9 cellular contexts compared by ENCODE assay signal in the genomic region with DNA sequence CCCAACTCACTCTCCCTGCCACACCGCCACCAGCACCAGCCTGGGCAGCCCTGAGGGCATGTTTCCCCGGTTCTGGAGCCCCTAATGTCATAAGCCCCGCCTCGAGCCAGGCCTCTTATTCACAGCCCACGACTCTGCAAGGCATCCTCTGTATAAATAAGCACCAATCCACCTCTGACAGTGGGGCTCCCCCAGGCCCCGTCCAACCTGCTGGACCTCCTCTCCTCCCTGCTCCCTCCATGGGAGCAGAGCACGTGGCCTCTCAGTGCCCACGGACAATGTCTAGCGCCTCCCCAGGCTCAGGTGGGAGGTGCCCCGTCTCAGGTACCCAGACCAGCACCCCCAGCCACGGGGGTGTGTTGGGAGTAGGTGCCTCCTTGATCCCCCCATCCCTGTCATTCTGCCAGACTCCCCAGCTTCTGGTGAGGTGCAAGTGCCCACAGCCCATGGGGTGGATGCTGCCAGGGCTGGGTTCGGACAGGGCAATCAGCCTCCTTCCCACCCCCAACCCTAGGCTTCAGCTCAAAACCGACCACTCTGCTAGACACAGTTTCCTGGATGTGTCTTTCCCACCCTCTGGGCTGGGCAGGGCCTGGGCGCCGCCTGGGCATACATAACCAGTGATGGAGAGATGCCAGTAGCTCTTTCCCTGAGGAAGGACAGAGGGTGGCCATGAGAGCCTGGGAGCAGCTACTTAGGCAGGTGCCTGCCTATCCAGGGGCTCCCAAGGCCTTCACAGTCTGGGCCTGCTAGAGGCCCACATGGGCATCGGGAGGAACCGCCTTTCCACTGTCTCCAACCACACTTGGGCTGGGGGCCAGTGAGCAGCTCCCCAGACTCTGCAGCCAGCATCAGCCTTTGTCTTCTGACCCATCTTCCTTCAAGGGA. TPM values are rescaled to one million over a fixed set of nuclear protein-coding genes. Genes with fewer than 3 reads are reported as not detected.
DNase-seq lines count a peak whose midpoint lies in the region; ATAC-seq and TF ChIP-seq lines count a peak whose summit lies in the region.
"Had no signal": no experiment of that assay in that cellular context is flagged by ENCODE, and none has a peak within 500 bp of the region (broad histone marks: within the 10 kb centered on the region; RNA-seq: fewer than 3 reads in every experiment).

No MANE protein-coding gene starts in this region.

- intact Hi-C loops in heart left ventricle (cut with DNase I): loop anchor here in 7 of 10 donors (2.0 to 10.0 kb wide), 7 partner anchors 45 to 113 kb away; no protein-coding TSS in a partner anchor
- intact Hi-C loops in heart right ventricle (cut with DNase I): loop anchor here in 7 of 10 donors (2.0 to 10.0 kb wide), 7 partner anchors 36 to 93 kb away; no protein-coding TSS in a partner anchor
- intact Hi-C loops in Panc1 (cut with micrococcal nuclease; ENCODE audit: unreplicated experiment): no loop called here
- intact Hi-C loops in upper lobe of right lung (cut with DNase I): loop anchor here (10.0 kb wide), 1 partner anchor 93 kb away; no protein-coding TSS in a partner anchor
- intact Hi-C loops in colonic mucosa (cut with DNase I): loop anchor here (10.0 kb wide), 1 partner anchor 93 kb away; no protein-coding TSS in a partner anchor
- intact Hi-C loops in esophagus squamous epithelium (cut with DNase I): no loop called here

- H3K36me3 ChIP-seq in heart left ventricle (no peaks in the 10 kb centered on the region), heart right ventricle (no peaks in the 10 kb centered on the region), Panc1 (ENCODE audit: control insufficient read depth, insufficient read depth, low read length) (no peaks in the 10 kb centered on the region), iPS-18a (ENCODE audit: control insufficient read depth, low read depth, low read length) (no peaks in the 10 kb centered on the region), upper lobe of right lung (no peaks in the 10 kb centered on the region), colonic mucosa (no peaks in the 10 kb centered on the region), esophagus squamous epithelium (no peaks in the 10 kb centered on the region)

- TF ChIP-seq CTCF in heart left ventricle (IDR thresholded peaks at IDR 0.05) (no peak), heart right ventricle (IDR thresholded peaks at IDR 0.05) (no peak), Panc1 (IDR thresholded peaks at IDR 0.05) (no peak), upper lobe of right lung (IDR thresholded peaks at IDR 0.05) (no peak), colonic mucosa (IDR thresholded peaks at IDR 0.05) (no peak), esophagus squamous epithelium (IDR thresholded peaks at IDR 0.05) (no peak)

- TF ChIP-seq POLR2A in heart left ventricle (IDR thresholded peaks at IDR 0.05) (no peak), esophagus squamous epithelium (IDR thresholded peaks at IDR 0.05) (no peak)

- H3K27me3 ChIP-seq in heart left ventricle: peaks cover 0 to 40% (median 16%) of the 10 kb centered on the region in 9 donors
- peaks cover 0 to 62% (median 28%) of the 10 kb centered on the region in 7 donors for H3K27me3 ChIP-seq in heart right ventricle
- no peaks in the 10 kb centered on the region; the same call in 1 of the 2 replicates for H3K27me3 ChIP-seq in Panc1 (ENCODE audit: control insufficient read depth, insufficient read depth, low read length)
- peaks cover 26% of the 10 kb centered on the region for H3K27me3 ChIP-seq in iPS-18a (ENCODE audit: control insufficient read depth, insufficient read depth, low read length)
- peaks cover 45% of the 10 kb centered on the region for H3K27me3 ChIP-seq in upper lobe of right lung
- peaks cover 8% of the 10 kb centered on the region for H3K27me3 ChIP-seq in colonic mucosa
- peaks cover 0 to 84% (median 3%) of the 10 kb centered on the region in 4 donors for H3K27me3 ChIP-seq in esophagus squamous epithelium

- DNase-seq in heart left ventricle (peak in 3 of 5 donors; percentile 24 to 49 (median 30)), heart right ventricle (no peak), Panc1 (ENCODE audit: low read depth, low spot score) (no peak), upper lobe of right lung (peak; percentile 52), colonic mucosa (no peak), esophagus squamous epithelium (lab: John Stamatoyannopoulos, UW) (no peak)

- no peak overlapping the region for H3K27ac ChIP-seq in heart left ventricle
- H3K27ac ChIP-seq in heart right ventricle: no peak overlapping the region
- H3K27ac ChIP-seq in Panc1 (ENCODE audit: low read length): no peak overlapping the region
- H3K27ac ChIP-seq in iPS-18a (ENCODE audit: low read length): no peak overlapping the region
- H3K27ac ChIP-seq in upper lobe of right lung: no peak overlapping the region
- H3K27ac ChIP-seq in colonic mucosa: no peak overlapping the region
- H3K27ac ChIP-seq in esophagus squamous epithelium: no peak overlapping the region

- H3K9ac ChIP-seq in iPS-18a (ENCODE audit: low read length): no peak overlapping the region
- H3K9ac ChIP-seq in colonic mucosa (ENCODE audit: low read depth in 2 of 2, low read length in 2 of 2): no peak overlapping the region

- ATAC-seq in heart left ventricle: no peak
- no peak for ATAC-seq in heart right ventricle
- ATAC-seq in Panc1: 0 out of 2 replicates have a peak, but pooled peaks have one; percentile 12
- ATAC-seq in upper lobe of right lung: no peak
- ATAC-seq in GM21786 (IDR thresholded peaks at IDR 0.05; ENCODE audit: unreplicated experiment): no peak

- in situ Hi-C loops in Panc1 (cut with HindIII; ENCODE audit: low pct_unique_long_range_greater_than_20kb, low sequenced_read_pairs): no loop called here

- H3K4me3 ChIP-seq in heart left ventricle: no peak overlapping the region
- no peak overlapping the region for H3K4me3 ChIP-seq in heart right ventricle
- no peak overlapping the region for H3K4me3 ChIP-seq in Panc1 (ENCODE audit: low read depth in 2 of 2, low read length in 2 of 2)
- peak overlapping the region; percentile 44 for H3K4me3 ChIP-seq in iPS-18a (ENCODE audit: low read length)
- no peak overlapping the region for H3K4me3 ChIP-seq in upper lobe of right lung
- no peak overlapping the region for H3K4me3 ChIP-seq in colonic mucosa
- H3K4me3 ChIP-seq in esophagus squamous epithelium: no peak overlapping the region

- BruUV-seq in Panc1 (replicated peaks; lab: Mats Ljungman, UMichigan): no TSS peak

- 59 to 76% (median 64%) methylated on average over 10 to 17 of the region's 17 CpGs for WGBS in heart left ventricle, 4 donors
- WGBS in heart right ventricle, 2 donors: 61 to 66% methylated on average over 17 of the region's 17 CpGs
- 23 to 45% methylated on average over 4 to 5 of the region's 17 CpGs for WGBS in esophagus squamous epithelium, 2 donors

- POLR2A ChIA-PET in Panc1 (lab: Charles Lee): no interaction called here

- H3K4me1 ChIP-seq in heart left ventricle (peaks cover 0 to 24% (median 10%) of the 10 kb centered on the region in 12 donors), heart right ventricle (peaks cover 0 to 33% (median 12%) of the 10 kb centered on the region in 9 donors), Panc1 (ENCODE audit: control insufficient read depth, insufficient read depth, low read length) (no peaks in the 10 kb centered on the region), iPS-18a (ENCODE audit: control insufficient read depth, low read depth, low read length) (peaks cover 9% of the 10 kb centered on the region), upper lobe of right lung (no peaks in the 10 kb centered on the region), colonic mucosa (peaks cover 4% of the 10 kb centered on the region), esophagus squamous epithelium (peaks cover 7 to 27% (median 16%) of the 10 kb centered on the region in 3 donors)

- H3K9me3 ChIP-seq in heart left ventricle (no peaks in the 10 kb centered on the region), heart right ventricle (no peaks in the 10 kb centered on the region), Panc1 (ENCODE audit: control insufficient read depth, insufficient read depth, low read depth, low read length) (no peaks in the 10 kb centered on the region), iPS-18a (ENCODE audit: control insufficient read depth, low read depth, low read length) (no peaks in the 10 kb centered on the region), upper lobe of right lung (no peaks in the 10 kb centered on the region), colonic mucosa (no peaks in the 10 kb centered on the region), esophagus squamous epithelium (no peaks in the 10 kb centered on the region)

- CTCF ChIA-PET in Panc1 (lab: Charles Lee): interaction anchor here (3.0 kb wide), 1 partner anchor 96 kb away, joined by 11 read pairs; no protein-coding TSS in a partner anchor

RNA-seq across cellular contexts. Expression of a gene that starts 1.6 kb away (rescaled TPM):
- total RNA-seq in heart left ventricle (1 to 10 TPM; 2.2 to 6.1 (median 3.6) TPM), heart right ventricle (1 to 10 TPM; 1.5 to 7.3 (median 3.4) TPM), Panc1 (2021; ENCODE audit: unreplicated experiment) (0.28 TPM), upper lobe of right lung (0.14 TPM), colonic mucosa (under 1 TPM; 0.54 to 0.90 TPM), esophagus squamous epithelium (1 to 10 TPM in 1 of 4 donors, under 1 TPM in 2, not detected in 1; 0.04 to 1.2 (median 0.38) TPM)
- polyA plus RNA-seq in heart left ventricle (1 to 10 TPM; 1.5 to 3.5 TPM), heart right ventricle (1 to 10 TPM; 1.9 to 5.2 TPM)
- 0.25 TPM for polyA plus RNA-seq in Panc1 (2012; ENCODE audit: insufficient read length)
- total RNA-seq: RPMI7951 had no signal

RNA-seq across cellular contexts. Expression of a gene that starts 20.4 kb away (rescaled TPM):
- total RNA-seq in heart left ventricle (not detected), heart right ventricle (not detected), Panc1 (2021; ENCODE audit: unreplicated experiment) (0.18 TPM), upper lobe of right lung (not detected), colonic mucosa (under 1 TPM in 1 of 2 donors, not detected in 1; 0.82 TPM), esophagus squamous epithelium (under 1 TPM in 2 of 4 donors, not detected in 2; 0.30 to 0.53 TPM)
- polyA plus RNA-seq in heart left ventricle (under 1 TPM in 1 of 2 donors, not detected in 1; 0.14 TPM), heart right ventricle (under 1 TPM in 1 of 2 donors, not detected in 1; 0.16 TPM)
- not detected for polyA plus RNA-seq in Panc1 (2012; ENCODE audit: insufficient read length)
- total RNA-seq: RPMI7951 had no signal

RNA-seq across cellular contexts. Expression of a gene that starts 27.3 kb away (rescaled TPM):
- total RNA-seq in heart left ventricle (10 to 100 TPM in 1 of 9 donors, 1 to 10 TPM in 6, under 1 TPM in 2; 0.56 to 11.1 (median 2.7) TPM), heart right ventricle (1 to 10 TPM in 9 of 10 donors, under 1 TPM in 1; 0.61 to 6.8 (median 2.5) TPM), Panc1 (2021; ENCODE audit: unreplicated experiment) (4.9 TPM), upper lobe of right lung (4.4 TPM), colonic mucosa (1 to 10 TPM; 1.6 to 5.1 TPM), esophagus squamous epithelium (10 to 100 TPM in 1 of 4 donors, 1 to 10 TPM in 3; 1.5 to 10.3 (median 5.6) TPM)
- polyA plus RNA-seq in heart left ventricle (10 to 100 TPM in 1 of 2 donors, 1 to 10 TPM in 1; 1.4 to 23.1 TPM), heart right ventricle (10 to 100 TPM in 1 of 2 donors, 1 to 10 TPM in 1; 2.9 to 29.1 TPM)
- polyA plus RNA-seq in Panc1 (2012; ENCODE audit: insufficient read length): 1.9 TPM

Comparison
In these comparisons a context has a peak if more than half of its experiments do, and no peak if none do; other contexts are left out.
1. DNase-seq: peak in heart left ventricle (3 of 5) and upper lobe of right lung (single experiment); none in heart right ventricle (0 of 2), Panc1 (single experiment), colonic mucosa (single experiment) and esophagus squamous epithelium (single experiment).
2. intact Hi-C loops: an anchor here in heart left ventricle (2.0 to 10.0 kb wide), heart right ventricle (2.0 to 10.0 kb wide), upper lobe of right lung (10.0 kb wide) and colonic mucosa (10.0 kb wide); none called in Panc1 and esophagus squamous epithelium.